8 cellular contexts compared by ENCODE assay signal in genomic region chr1:86018311-86018923, GRCh38.
DNase-seq lines count a peak whose midpoint lies in the region; ATAC-seq and TF ChIP-seq lines count a peak whose summit lies in the region.

No MANE protein-coding gene starts in this region.

- no peaks in the 10 kb centered on the region for H3K27me3 ChIP-seq in brain microvascular endothelial cell (replicated peaks)

- H3K27me3 Mint-ChIP-seq in memory B cell = no peaks in the 10 kb centered on the region

- H3K36me3 Mint-ChIP-seq in memory B cell = no peaks in the 10 kb centered on the region

- ATAC-seq in HG02678 (IDR thresholded peaks at IDR 0.05; ENCODE audit: unreplicated experiment) (peak; percentile 74), memory B cell (ENCODE audit: low read depth) (peak; percentile 32)
- ATAC-seq in activated CD4-positive, CD25-positive, alpha-beta regulatory T cell treated with anti-CD3 and anti-CD28 coated beads, Interleukin-2, amount 50 U/mL, for 24 hours = no peak

- H3K36me3 ChIP-seq in brain microvascular endothelial cell (replicated peaks) = no peaks in the 10 kb centered on the region

- H3K9me3 Mint-ChIP-seq in memory B cell = no peaks in the 10 kb centered on the region

- in situ Hi-C loops in brain microvascular endothelial cell (cut with HindIII; ENCODE audit: low pct_ligation_motif_present, low sequenced_read_pairs) = no loop called here

- DNase-seq in AG08396 (ENCODE audit: low spot score) = peak; percentile 17
- DNase-seq in GM04504 (ENCODE audit: low read depth) = peak; percentile 16
- DNase-seq in NCI-H345 (lab: John Stamatoyannopoulos, UW) = peak; percentile 53
- peak; percentile 36 for DNase-seq in brain microvascular endothelial cell
- peak; percentile 9 to 11 for DNase-seq in memory B cell (ENCODE audit: low spot score in 2 of 2)
- no peak for DNase-seq in mesenteric fat pad (ENCODE audit: low spot score)

- peak; percentile 85 for TF ChIP-seq CTCF in brain microvascular endothelial cell (IDR thresholded peaks at IDR 0.05; ENCODE audit: low read depth, low read length, missing control alignments)

- no peaks in the 10 kb centered on the region for H3K4me1 Mint-ChIP-seq in memory B cell

- no peak overlapping the region for H3K27ac Mint-ChIP-seq in memory B cell

- no peak overlapping the region for H3K4me3 ChIP-seq in brain microvascular endothelial cell (ENCODE audit: low read depth, low read length)

- no peak overlapping the region for H3K27ac ChIP-seq in brain microvascular endothelial cell

- H3K4me3 Mint-ChIP-seq in memory B cell = no peak overlapping the region

Comparison
In these comparisons a context has a peak if more than half of its experiments do, and no peak if none do; other contexts are left out.
1. ATAC-seq: peak in HG02678 (single experiment) and memory B cell (single experiment); none in activated CD4-positive, CD25-positive, alpha-beta regulatory T cell treated with anti-CD3 and anti-CD28 coated beads, Interleukin-2, amount 50 U/mL, for 24 hours (0 of 2).